Comparison of ENCODE assay signal across 19 cellular contexts in the genomic region with DNA sequence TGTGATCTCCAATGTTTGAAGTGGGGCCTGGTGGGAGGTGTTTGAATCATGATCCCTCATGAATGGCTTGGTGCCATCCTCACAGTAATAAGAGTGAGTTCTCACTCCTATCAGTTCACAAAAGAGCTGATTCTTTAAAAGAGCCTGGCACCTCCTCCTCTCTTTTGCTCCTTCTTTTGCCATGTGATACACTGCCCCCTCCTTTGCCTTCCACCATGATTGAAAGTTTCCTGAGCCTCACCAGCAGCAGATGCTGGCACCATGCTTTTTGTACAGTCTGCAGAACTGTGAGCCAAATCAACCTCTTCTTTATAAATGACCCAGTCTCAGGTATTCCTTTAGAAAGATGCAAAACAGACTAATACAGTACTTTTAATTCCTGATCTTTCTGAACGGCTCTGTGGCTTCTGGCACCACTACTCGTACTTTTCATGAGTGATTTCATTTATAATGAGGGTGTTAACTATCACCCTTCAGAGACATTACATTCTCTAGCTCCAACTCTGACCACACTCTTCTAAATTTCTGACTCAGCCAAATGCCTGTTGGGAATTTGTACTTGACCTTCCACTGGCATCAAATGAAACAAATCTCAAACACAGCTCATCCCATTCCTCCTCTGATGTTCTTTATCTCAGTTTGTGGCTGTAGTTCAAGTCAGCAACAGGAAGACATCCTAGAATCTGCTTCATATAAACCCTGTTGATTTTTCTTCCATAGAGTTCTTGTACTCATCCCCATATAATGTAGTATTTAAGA. TPM values are rescaled to one million over a fixed set of nuclear protein-coding genes. Genes with fewer than 3 reads are reported as not detected.
DNase-seq lines count a peak whose midpoint lies in the region; ATAC-seq and TF ChIP-seq lines count a peak whose summit lies in the region.
"Had no signal": no experiment of that assay in that cellular context is flagged by ENCODE, and none has a peak within 500 bp of the region (broad histone marks: within the 10 kb centered on the region; RNA-seq: fewer than 3 reads in every experiment).

No MANE protein-coding gene starts in this region.

- no peak overlapping the region for H3K27ac ChIP-seq in AG04450 (ENCODE audit: low read depth, low read length)
- H3K27ac ChIP-seq: BLaER1 treated with 17β-estradiol and CSF1 and Interleukin-3, amounts not matched to agents 10 nM and 100 nM; hepatocyte; left lung; transverse colon had no signal

- peak; percentile 21 for DNase-seq in AG04450 (ENCODE audit: low read depth, low spot score)
- peak; percentile 43 for DNase-seq in GM03348 (ENCODE audit: low spot score)
- DNase-seq in astrocyte of the spinal cord (ENCODE audit: low read depth, low spot score): peak; percentile 62
- peak; percentile 22 for DNase-seq in left kidney (ENCODE audit: low read depth, low spot score)
- no peak for DNase-seq in germinal center (ENCODE audit: low spot score)
- no peak for DNase-seq in NCI-H2029 (lab: John Stamatoyannopoulos, UW)
- DNase-seq: activated CD4-positive, alpha-beta T cell treated with anti-CD3 and anti-CD28 coated beads for 1 hour; activated naive CD8-positive, alpha-beta T cell treated with anti-CD3 and anti-CD28 coated beads for 36 hours; H7; left lung; NCI-H1092; NCI-H2171 treated with DMSO at 0.1 percent for 48 hours; SHP77 treated with DMSO at 0.1 percent for 48 hours; stimulated activated CD4-positive, alpha-beta T cell treated with anti-CD3 and anti-CD28 coated beads, Interleukin-1b, Interleukin-23, amount 100 ng/mL, for 48 hours; transverse colon had no signal

- ATAC-seq in GM21360 (IDR thresholded peaks at IDR 0.05; ENCODE audit: unreplicated experiment): no peak
- ATAC-seq in HG02763 (IDR thresholded peaks at IDR 0.05; ENCODE audit: unreplicated experiment): no peak
- ATAC-seq: left lung had no signal

- no peak for TF ChIP-seq CTCF in AG04450 (IDR thresholded peaks at IDR 0.05; ENCODE audit: low read depth, low read length)
- no peak for TF ChIP-seq CTCF in astrocyte of the spinal cord (IDR thresholded peaks at IDR 0.05; ENCODE audit: low read depth, low read length)

- H3K9me3 ChIP-seq in AG04450 (ENCODE audit: control insufficient read depth, insufficient read depth, low read length): no peaks in the 10 kb centered on the region; the same call in 1 of the 2 replicates
- H3K9me3 ChIP-seq: BLaER1 treated with 17β-estradiol and CSF1 and Interleukin-3, amounts not matched to agents 10 nM and 100 nM; left lung; transverse colon had no signal

- H3K4me3 ChIP-seq in AG04450 (ENCODE audit: low read depth, low read length): no peak overlapping the region
- H3K4me3 ChIP-seq in astrocyte of the spinal cord (ENCODE audit: low read depth, low read length): no peak overlapping the region
- H3K4me3 ChIP-seq: BLaER1 treated with 17β-estradiol and CSF1 and Interleukin-3, amounts not matched to agents 10 nM and 100 nM; hepatocyte; left lung; transverse colon had no signal

- H3K27me3 ChIP-seq in AG04450 (ENCODE audit: control insufficient read depth, insufficient read depth, low read length): no peaks in the 10 kb centered on the region
- H3K27me3 ChIP-seq: BLaER1 treated with 17β-estradiol and CSF1 and Interleukin-3, amounts not matched to agents 10 nM and 100 nM; hepatocyte; left lung; transverse colon had no signal

- POLR2A ChIA-PET in AG04450 (lab: Yijun Ruan, JAX): no interaction called here

- CTCF ChIA-PET in AG04450 (lab: Charles Lee): interaction anchor here (1.4 to 3.3 kb wide), 3 partner anchors 176 to 617 kb away, joined by 3 to 29 read pairs (median 4); no protein-coding TSS in a partner anchor

- in situ Hi-C loops in astrocyte of the spinal cord (cut with HindIII; ENCODE audit: low sequenced_read_pairs): no loop called here

RNA-seq across cellular contexts. Expression of a gene that starts 4.2 kb away (rescaled TPM):
- 41.2 and 54.1 TPM in 2 replicates for polyA plus RNA-seq in AG04450 (2011; rRNA removed)
- polyA minus RNA-seq in AG04450 (2011; rRNA and poly(A)+ RNA removed): 37.4 and 41.1 TPM in 2 replicates

RNA-seq across cellular contexts. Expression of a gene that starts 24.9 kb away (rescaled TPM):
- 3.1 and 3.6 TPM in 2 replicates for polyA plus RNA-seq in AG04450 (2011; rRNA removed)
- polyA minus RNA-seq in AG04450 (2011; rRNA and poly(A)+ RNA removed): 1.3 and 2.3 TPM in 2 replicates

RNA-seq across cellular contexts. Expression of a gene that starts 25.8 kb away (rescaled TPM):
- polyA plus RNA-seq in AG04450 (2011; rRNA removed): 0.05 and 0.09 TPM in 2 replicates
- polyA minus RNA-seq in AG04450 (2011; rRNA and poly(A)+ RNA removed): 0.14 and 0.35 TPM in 2 replicates

RNA-seq across cellular contexts. Expression of a gene that starts 50.0 kb away (rescaled TPM):
- polyA plus RNA-seq in AG04450 (2011; rRNA removed): 0.84 and 1.1 TPM in 2 replicates
- 0.18 and 0.56 TPM in 2 replicates for polyA minus RNA-seq in AG04450 (2011; rRNA and poly(A)+ RNA removed)

Comparison
In these comparisons a context has a peak if more than half of its experiments do, and no peak if none do; other contexts are left out.
1. DNase-seq: peak in AG04450 (single experiment), GM03348 (single experiment), astrocyte of the spinal cord (single experiment) and left kidney (single experiment); none in germinal center (single experiment) and NCI-H2029 (single experiment).